In the genomic region with DNA sequence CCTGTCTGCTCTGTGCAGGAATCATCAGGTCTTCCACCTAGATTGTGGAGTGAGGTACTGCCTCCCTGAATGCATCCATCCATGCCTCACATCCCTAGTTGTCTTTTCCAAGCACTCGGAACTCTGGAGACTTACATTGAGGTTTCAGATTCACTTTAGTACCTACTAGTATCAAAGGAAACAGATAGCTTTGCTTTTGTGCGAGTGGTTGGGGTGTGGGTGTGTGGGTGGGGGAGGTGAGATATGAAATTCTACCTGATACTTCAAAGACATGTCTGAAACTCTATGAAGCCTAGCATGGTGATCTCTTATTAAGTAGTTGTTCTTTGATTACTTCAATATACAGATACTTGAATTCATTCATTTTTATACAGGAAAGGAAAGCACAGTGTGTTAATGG, we compare ENCODE assay signal across 13 cellular contexts.
DNase-seq lines count a peak whose midpoint lies in the region; ATAC-seq lines count a peak whose summit lies in the region.
"Had no signal": no experiment of that assay in that cellular context is flagged by ENCODE, and none has a peak within 500 bp of the region (broad histone marks: within the 10 kb centered on the region; RNA-seq: fewer than 3 reads in every experiment).

No MANE protein-coding gene starts in this region.

- H3K27me3 ChIP-seq in SJCRH30 = no peaks in the 10 kb centered on the region
- H3K27me3 ChIP-seq in right cardiac atrium (ENCODE audit: control insufficient read depth, insufficient read depth) = no peaks in the 10 kb centered on the region

- POLR2A ChIA-PET in activated CD4-positive, alpha-beta memory T cell treated with anti-CD3 and anti-CD28 coated beads for 36 hours (lab: Charles Lee) = interaction anchor here (0.6 kb wide), 1 partner anchor 156 kb away, joined by 5 read pairs; no protein-coding TSS in a partner anchor
- POLR2A ChIA-PET in activated CD4-positive, alpha-beta memory T cell treated with anti-CD3 and anti-CD28 coated beads, Interleukin-2, amount 10 ng/mL, durations not matched to agents 7 days and 5 days (lab: Charles Lee) = no interaction called here

- H3K4me3 ChIP-seq in SJCRH30 = no peak overlapping the region
- no peak overlapping the region for H3K4me3 ChIP-seq in right cardiac atrium (ENCODE audit: low read length)

- ATAC-seq in memory B cell (ENCODE audit: low read depth) (no peak), right cardiac atrium (no peak)

- peaks cover 13% of the 10 kb centered on the region for H3K4me1 Mint-ChIP-seq in activated CD4-positive, alpha-beta memory T cell treated with anti-CD3 and anti-CD28 coated beads for 36 hours (ENCODE audit: low read depth)
- H3K4me1 Mint-ChIP-seq in activated CD4-positive, alpha-beta memory T cell treated with anti-CD3 and anti-CD28 coated beads, Interleukin-2, amount 10 ng/mL, durations not matched to agents 7 days and 5 days = peaks cover 10% of the 10 kb centered on the region
- no peaks in the 10 kb centered on the region for H3K4me1 Mint-ChIP-seq in memory B cell

- H3K36me3 ChIP-seq in SJCRH30 = peaks cover 42% of the 10 kb centered on the region

- no peaks in the 10 kb centered on the region for H3K9me3 Mint-ChIP-seq in activated CD4-positive, alpha-beta memory T cell treated with anti-CD3 and anti-CD28 coated beads for 36 hours
- H3K9me3 Mint-ChIP-seq in activated CD4-positive, alpha-beta memory T cell treated with anti-CD3 and anti-CD28 coated beads, Interleukin-2, amount 10 ng/mL, durations not matched to agents 7 days and 5 days = no peaks in the 10 kb centered on the region
- no peaks in the 10 kb centered on the region for H3K9me3 Mint-ChIP-seq in memory B cell

- H3K27ac ChIP-seq in SJCRH30 (no peak overlapping the region), right cardiac atrium (ENCODE audit: low read length) (no peak overlapping the region)
- H3K27ac ChIP-seq: parathyroid adenoma had no signal

- H3K4me1 ChIP-seq in SJCRH30 (no peaks in the 10 kb centered on the region), right cardiac atrium (ENCODE audit: control insufficient read depth, insufficient read depth, low read length) (no peaks in the 10 kb centered on the region)
- H3K4me1 ChIP-seq: parathyroid adenoma had no signal

- H3K36me3 Mint-ChIP-seq in activated CD4-positive, alpha-beta memory T cell treated with anti-CD3 and anti-CD28 coated beads for 36 hours = peaks cover 48% of the 10 kb centered on the region
- H3K36me3 Mint-ChIP-seq in activated CD4-positive, alpha-beta memory T cell treated with anti-CD3 and anti-CD28 coated beads, Interleukin-2, amount 10 ng/mL, durations not matched to agents 7 days and 5 days (ENCODE audit: low read depth) = peaks cover 59% of the 10 kb centered on the region
- H3K36me3 Mint-ChIP-seq in memory B cell = peaks cover 36% of the 10 kb centered on the region

- DNase-seq in activated CD4-positive, alpha-beta memory T cell treated with anti-CD3 and anti-CD28 coated beads for 36 hours = peak; percentile 68
- no peak for DNase-seq in activated CD4-positive, alpha-beta memory T cell treated with anti-CD3 and anti-CD28 coated beads, Interleukin-2, amount 10 ng/mL, durations not matched to agents 7 days and 5 days
- peak; percentile 7 for DNase-seq in activated T-cell treated with anti-CD3 and anti-CD28 coated beads for 4 hours
- no peak for DNase-seq in memory B cell (ENCODE audit: low spot score in 2 of 2)
- DNase-seq in stimulated activated CD8-positive, alpha-beta memory T cell treated with anti-CD3 and anti-CD28 coated beads, Interleukin-12 subunit alpha, Interleukin-12 subunit beta, amount 100 ng/mL, for 24 hours (ENCODE audit: extremely low read depth) = peak; percentile 3
- DNase-seq in SJCRH30 = no peak
- no peak for DNase-seq in NCI-H2081 treated with DMSO at 0.1 percent for 48 hours (lab: John Stamatoyannopoulos, UW)
- no peak for DNase-seq in right cardiac atrium
- DNase-seq: ACHN, foreskin fibroblast, Karpas-422, RPMI8226 had no signal

- 87% methylated on average over 2 of the region's 2 CpGs for WGBS in right cardiac atrium

- CTCF ChIA-PET in activated CD4-positive, alpha-beta memory T cell treated with anti-CD3 and anti-CD28 coated beads for 36 hours (lab: Charles Lee) = no interaction called here
- CTCF ChIA-PET in activated CD4-positive, alpha-beta memory T cell treated with anti-CD3 and anti-CD28 coated beads, Interleukin-2, amount 10 ng/mL, durations not matched to agents 7 days and 5 days (lab: Charles Lee) = no interaction called here

- intact Hi-C loops in activated CD4-positive, alpha-beta memory T cell treated with anti-CD3 and anti-CD28 coated beads for 36 hours (cut with micrococcal nuclease) = loop anchor here (1.0 kb wide), 1 partner anchor 50 kb away; no protein-coding TSS in a partner anchor
- intact Hi-C loops in right cardiac atrium (cut with DNase I) = no loop called here

- H3K27me3 Mint-ChIP-seq in activated CD4-positive, alpha-beta memory T cell treated with anti-CD3 and anti-CD28 coated beads for 36 hours = no peaks in the 10 kb centered on the region
- H3K27me3 Mint-ChIP-seq in activated CD4-positive, alpha-beta memory T cell treated with anti-CD3 and anti-CD28 coated beads, Interleukin-2, amount 10 ng/mL, durations not matched to agents 7 days and 5 days = no peaks in the 10 kb centered on the region
- no peaks in the 10 kb centered on the region for H3K27me3 Mint-ChIP-seq in memory B cell

- no peak overlapping the region for H3K4me3 Mint-ChIP-seq in activated CD4-positive, alpha-beta memory T cell treated with anti-CD3 and anti-CD28 coated beads for 36 hours
- no peak overlapping the region for H3K4me3 Mint-ChIP-seq in activated CD4-positive, alpha-beta memory T cell treated with anti-CD3 and anti-CD28 coated beads, Interleukin-2, amount 10 ng/mL, durations not matched to agents 7 days and 5 days
- no peak overlapping the region for H3K4me3 Mint-ChIP-seq in memory B cell

- no peak overlapping the region for H3K27ac Mint-ChIP-seq in activated CD4-positive, alpha-beta memory T cell treated with anti-CD3 and anti-CD28 coated beads for 36 hours
- H3K27ac Mint-ChIP-seq in activated CD4-positive, alpha-beta memory T cell treated with anti-CD3 and anti-CD28 coated beads, Interleukin-2, amount 10 ng/mL, durations not matched to agents 7 days and 5 days = no peak overlapping the region
- H3K27ac Mint-ChIP-seq in memory B cell = peak overlapping the region; percentile 38

- H3K9me3 ChIP-seq in SJCRH30 (replicated peaks) (no peaks in the 10 kb centered on the region), right cardiac atrium (ENCODE audit: control insufficient read depth, low read length) (no peaks in the 10 kb centered on the region)

Comparison
In these comparisons a context has a peak if more than half of its experiments do, and no peak if none do; other contexts are left out.
1. DNase-seq: peak in activated CD4-positive, alpha-beta memory T cell treated with anti-CD3 and anti-CD28 coated beads for 36 hours (single experiment), activated T-cell treated with anti-CD3 and anti-CD28 coated beads for 4 hours (single experiment) and stimulated activated CD8-positive, alpha-beta memory T cell treated with anti-CD3 and anti-CD28 coated beads, Interleukin-12 subunit alpha, Interleukin-12 subunit beta, amount 100 ng/mL, for 24 hours (single experiment); none in activated CD4-positive, alpha-beta memory T cell treated with anti-CD3 and anti-CD28 coated beads, Interleukin-2, amount 10 ng/mL, durations not matched to agents 7 days and 5 days (single experiment), memory B cell (0 of 2), SJCRH30 (0 of 2), NCI-H2081 treated with DMSO at 0.1 percent for 48 hours (single experiment) and right cardiac atrium (0 of 3).